In the genomic region with DNA sequence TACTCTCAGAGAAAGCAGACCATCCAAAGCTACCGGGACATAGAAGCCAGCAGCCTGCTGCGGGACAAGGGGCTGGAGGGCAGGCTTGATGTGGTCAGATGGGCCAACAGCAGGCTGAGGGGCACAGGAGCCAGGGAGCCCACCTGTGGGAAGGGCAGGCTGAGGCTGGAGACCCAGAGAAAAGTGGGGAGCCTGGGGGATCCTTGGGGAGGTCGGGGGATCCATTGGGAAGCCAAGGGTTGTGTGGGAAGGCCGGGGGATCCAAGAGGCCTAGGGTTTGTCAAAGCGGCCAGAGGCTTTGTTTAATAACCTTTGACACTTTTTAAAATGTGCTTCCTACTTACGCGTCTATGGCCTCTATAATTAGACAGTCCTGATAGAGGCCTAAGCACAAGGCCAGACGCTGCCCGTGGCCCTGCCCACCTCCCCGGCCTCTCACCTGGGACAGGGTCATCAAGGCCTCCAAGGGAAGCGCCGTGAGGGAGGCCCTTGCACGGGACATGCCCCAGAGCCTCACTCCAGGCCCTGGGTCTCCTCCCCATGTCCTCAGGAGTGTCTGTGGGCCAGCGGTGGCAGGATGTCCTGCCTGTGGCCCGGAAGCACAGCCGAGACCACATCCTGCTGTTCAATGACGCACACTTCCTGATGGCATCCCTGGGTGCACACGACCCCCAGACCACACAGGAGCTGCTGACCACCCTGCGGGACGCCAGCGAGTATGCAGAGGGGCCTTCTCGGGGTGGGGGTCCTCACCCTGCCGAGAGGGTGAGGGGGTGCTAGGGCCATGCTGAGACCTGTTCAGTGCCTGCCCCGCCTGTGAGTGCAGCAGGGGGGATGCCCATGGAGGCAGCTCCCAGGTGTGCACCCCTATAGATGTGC, we compare ENCODE assay signal across 9 cellular contexts. TPM values are rescaled to one million over a fixed set of nuclear protein-coding genes. Genes with fewer than 3 reads are reported as not detected.
A peak's percentile ranks its signal among the peaks of the same experiment; 100 is the strongest.
DNase-seq lines count a peak whose midpoint lies in the region; ATAC-seq, FAIRE-seq and TF ChIP-seq lines count a peak whose summit lies in the region.
"Had no signal": no experiment of that assay in that cellular context is flagged by ENCODE, and none has a peak within 500 bp of the region (broad histone marks: within the 10 kb centered on the region; RNA-seq: fewer than 3 reads in every experiment).

No MANE protein-coding gene starts in this region.

- H3K9me3 ChIP-seq in CD4-positive, alpha-beta memory T cell (ENCODE audit: control insufficient read depth in 1 of 2, low read length in 2 of 2), result no peaks in the 10 kb centered on the region
- no peaks in the 10 kb centered on the region for H3K9me3 ChIP-seq in MM.1S (replicated peaks; ENCODE audit: insufficient read depth, low read length)
- no peaks in the 10 kb centered on the region for H3K9me3 ChIP-seq in subcutaneous abdominal adipose tissue (ENCODE audit: control insufficient read depth in 5 of 5, low read length in 5 of 5)
- H3K9me3 ChIP-seq in H9 (ENCODE audit: control insufficient read depth, low read depth, low read length), result no peaks in the 10 kb centered on the region

- CTCF ChIA-PET in CD4-positive, alpha-beta memory T cell (lab: Charles Lee; ENCODE audit: partially characterized antibody), result interaction anchor here (2.0 kb wide), 1 partner anchor 166 kb away, joined by 6 read pairs; no protein-coding TSS in a partner anchor

- no peak overlapping the region for H4K91ac ChIP-seq in H9 (ENCODE audit: insufficient read length, low read depth, low read length)

- H3K9me2 ChIP-seq in MM.1S (replicated peaks; ENCODE audit: insufficient read depth, low read length), result no peaks in the 10 kb centered on the region

- no peak overlapping the region for H3K4ac ChIP-seq in H9 (ENCODE audit: low read depth, low read length)

- H3K4me3 Mint-ChIP-seq in CD4-positive, alpha-beta memory T cell, result peak overlapping the region in 4 of 8 donors; percentile 26 to 44 (median 30)
- no peak overlapping the region for H3K4me3 Mint-ChIP-seq in H9
- H3K4me3 Mint-ChIP-seq: neural crest cell had no signal

- H3K27me3 ChIP-seq in CD4-positive, alpha-beta memory T cell (ENCODE audit: insufficient read depth, low read length), result no peaks in the 10 kb centered on the region
- no peaks in the 10 kb centered on the region for H3K27me3 ChIP-seq in MM.1S (replicated peaks; ENCODE audit: insufficient read depth, low read length)
- no peaks in the 10 kb centered on the region for H3K27me3 ChIP-seq in subcutaneous abdominal adipose tissue (ENCODE audit: control insufficient read depth in 5 of 5, insufficient read depth in 4 of 5, low read length in 5 of 5)
- no peaks in the 10 kb centered on the region for H3K27me3 ChIP-seq in H9 (ENCODE audit: insufficient read depth, low read length)

- no peak overlapping the region for H2BK12ac ChIP-seq in H9 (ENCODE audit: insufficient read length, low read depth, low read length)

- peak overlapping the region in 4 of 7 donors; percentile 48 to 90 (median 76) for H3K27ac Mint-ChIP-seq in CD4-positive, alpha-beta memory T cell
- H3K27ac Mint-ChIP-seq in H9, result peak overlapping the region in 1 of 3 experiments; percentile 77; a peak in 1 of 7 replicates

- H4K20me1 ChIP-seq in MM.1S (ENCODE audit: insufficient read depth, low read length), result no peaks in the 10 kb centered on the region
- H4K20me1 ChIP-seq in H9 (ENCODE audit: control insufficient read depth, insufficient read depth, insufficient read length), result no peaks in the 10 kb centered on the region

- no peak overlapping the region for H3K4me3 ChIP-seq in CD4-positive, alpha-beta memory T cell (ENCODE audit: low read length in 2 of 2)
- peak overlapping the region; percentile 75 for H3K4me3 ChIP-seq in MM.1S (ENCODE audit: low read length)
- H3K4me3 ChIP-seq in subcutaneous abdominal adipose tissue (ENCODE audit: low read depth in 1 of 5, low read length in 5 of 5), result peak overlapping the region; percentile 9 to 50 (median 27)

- H3K36me3 Mint-ChIP-seq in CD4-positive, alpha-beta memory T cell, result peaks cover 9 to 14% of the 10 kb centered on the region in 2 donors
- peaks cover 11 to 40% (median 38%) of the 10 kb centered on the region in 3 experiments; a peak in 6 of 7 replicates for H3K36me3 Mint-ChIP-seq in H9 (ENCODE audit: insufficient read depth in 1 of 3, low read depth in 3 of 3)

- H3K9me3 Mint-ChIP-seq in CD4-positive, alpha-beta memory T cell, result peaks cover 0 to 2% (median 0%) of the 10 kb centered on the region in 8 donors
- no peaks in the 10 kb centered on the region for H3K9me3 Mint-ChIP-seq in H9
- H3K9me3 Mint-ChIP-seq: neural crest cell had no signal

- H3K23me2 ChIP-seq in H9 (ENCODE audit: insufficient read length, low read depth, low read length, poor library complexity, severe bottlenecking), result no peaks in the 10 kb centered on the region

- no peak overlapping the region for H3K27ac ChIP-seq in CD4-positive, alpha-beta memory T cell (ENCODE audit: low read depth, low read length)
- H3K27ac ChIP-seq in MM.1S (ENCODE audit: low read length), result peak overlapping the region; percentile 38; the same call in 1 of the 2 replicates
- peak overlapping the region; percentile 49 for H3K27ac ChIP-seq in subcutaneous abdominal adipose tissue (ENCODE audit: low read depth, low read length)
- no peak overlapping the region for H3K27ac ChIP-seq in H9 (ENCODE audit: insufficient read length, low read depth, low read length)

- H3K23ac ChIP-seq in H9 (ENCODE audit: insufficient read length, low read depth, low read length), result no peak overlapping the region

- no peak for DNase-seq in CD4-positive, alpha-beta memory T cell
- peak; percentile 64 for DNase-seq in MM.1S
- DNase-seq in erythroblast (lab: John Stamatoyannopoulos, UW), result no peak
- no peak for DNase-seq in HTR-8/SVneo (ENCODE audit: insufficient read length, low spot score)
- no peak for DNase-seq in SW 1271 (lab: John Stamatoyannopoulos, UW)
- no peak for DNase-seq in H9

- no peak overlapping the region for H2BK15ac ChIP-seq in H9 (ENCODE audit: low read depth, low read length)

- H3K9ac ChIP-seq in MM.1S (ENCODE audit: low read length), result peak overlapping the region; percentile 90
- peak overlapping the region in 4 of 5 donors; percentile 20 to 79 (median 37) for H3K9ac ChIP-seq in subcutaneous abdominal adipose tissue (ENCODE audit: low read length in 5 of 5)
- no peak overlapping the region for H3K9ac ChIP-seq in H9 (ENCODE audit: extremely low read depth, insufficient read length, low read length)

- intact Hi-C loops in CD4-positive, alpha-beta memory T cell (cut with micrococcal nuclease), result no loop called here

- peaks cover 16% of the 10 kb centered on the region for H3K4me1 ChIP-seq in CD4-positive, alpha-beta memory T cell (ENCODE audit: insufficient read depth, low read length)
- H3K4me1 ChIP-seq in MM.1S (ENCODE audit: low read length) (peaks cover 26% of the 10 kb centered on the region), subcutaneous abdominal adipose tissue (ENCODE audit: control insufficient read depth in 5 of 5, insufficient read depth in 5 of 5, low read length in 5 of 5) (peaks cover 2 to 43% (median 29%) of the 10 kb centered on the region in 5 donors), H9 (ENCODE audit: insufficient read depth, low read length) (no peaks in the 10 kb centered on the region)

- POLR2A ChIA-PET in CD4-positive, alpha-beta memory T cell (lab: Charles Lee; ENCODE audit: partially characterized antibody), result interaction anchor here (0.6 to 2.5 kb wide), 2 partner anchors 8 to 37 kb away, joined by 3 to 9 read pairs; partner anchors contain the start of gene GTSE1

- peaks cover 8% of the 10 kb centered on the region; the same call in 1 of the 2 replicates for H3F3A ChIP-seq in MM.1S (ENCODE audit: insufficient read depth, low read length)

- H3K4me2 ChIP-seq in MM.1S (ENCODE audit: low read depth, low read length) (peak overlapping the region; percentile 95), H9 (ENCODE audit: insufficient read depth, insufficient read length, low read length) (no peak overlapping the region)

- peaks cover 6 to 17% (median 11%) of the 10 kb centered on the region in 4 donors for H3K4me1 Mint-ChIP-seq in CD4-positive, alpha-beta memory T cell
- H3K4me1 Mint-ChIP-seq in H9, result no peaks in the 10 kb centered on the region
- H3K4me1 Mint-ChIP-seq: neural crest cell had no signal

- H3T11ph ChIP-seq in H9 (ENCODE audit: low read length), result no peak overlapping the region

- no peak overlapping the region for H2AK5ac ChIP-seq in H9 (ENCODE audit: insufficient read length, low read length)

- no peak overlapping the region for H4K8ac ChIP-seq in H9 (replicated peaks; ENCODE audit: insufficient read length, low read depth, low read length)

- H2AFZ ChIP-seq in MM.1S (ENCODE audit: low read length) (peak overlapping the region; percentile 82), H9 (ENCODE audit: low read length) (no peak overlapping the region)

- H2BK20ac ChIP-seq in H9 (ENCODE audit: low read depth, low read length, poor library complexity, severe bottlenecking), result no peak overlapping the region

- peak; percentile 3 for TF ChIP-seq POLR2A in erythroblast (IDR thresholded peaks at IDR 0.05; ENCODE audit: low read length)

- peak; percentile 71 for ATAC-seq in GM19395 (IDR thresholded peaks at IDR 0.05; ENCODE audit: unreplicated experiment)

- H2BK120ac ChIP-seq in H9 (ENCODE audit: low read depth, low read length, poor library complexity, severe bottlenecking), result no peak overlapping the region

- no peak overlapping the region for H2BK5ac ChIP-seq in H9 (ENCODE audit: insufficient read length, low read length)

- no peak overlapping the region for H3K56ac ChIP-seq in H9 (ENCODE audit: insufficient read length, low read depth, low read length)

- no peaks in the 10 kb centered on the region for H3K79me1 ChIP-seq in H9 (ENCODE audit: insufficient read depth, low read depth, low read length, poor library complexity, severe bottlenecking)

- no peak for FAIRE-seq in HTR-8/SVneo (lab: Jason Lieb, UNC)

- H3K36me3 ChIP-seq in CD4-positive, alpha-beta memory T cell (ENCODE audit: insufficient read depth, low read length), result no peaks in the 10 kb centered on the region
- H3K36me3 ChIP-seq in MM.1S (replicated peaks; ENCODE audit: insufficient read depth, low read length), result no peaks in the 10 kb centered on the region; the same call in 1 of the 2 replicates
- H3K36me3 ChIP-seq in subcutaneous abdominal adipose tissue (ENCODE audit: control insufficient read depth in 5 of 5, insufficient read depth in 5 of 5, low read length in 5 of 5), result peaks cover 3 to 91% (median 75%) of the 10 kb centered on the region in 5 donors

- TF ChIP-seq CTCF in MM.1S (IDR thresholded peaks at IDR 0.05; ENCODE audit: low read length) (no peak), H9 (conservative IDR thresholded peaks at IDR 0.05) (no peak)

- H3K18ac ChIP-seq in H9 (ENCODE audit: insufficient read length, low read depth, low read length), result no peak overlapping the region

- H3K79me2 ChIP-seq in MM.1S (ENCODE audit: low read length), result peaks cover 19% of the 10 kb centered on the region
- no peaks in the 10 kb centered on the region for H3K79me2 ChIP-seq in H9 (ENCODE audit: insufficient read depth, low read length)

- H3K14ac ChIP-seq in H9 (ENCODE audit: insufficient read depth, low read length), result no peak overlapping the region

- no CpG with 5 or more reads among the region's 24 CpGs for WGBS in H9 (ENCODE audit: extremely low coverage, insufficient read length, low lambda C conversion rate)

- H4K5ac ChIP-seq in H9 (ENCODE audit: insufficient read length, low read depth, low read length), result no peak overlapping the region

- H3K27me3 Mint-ChIP-seq in CD4-positive, alpha-beta memory T cell, result no peaks in the 10 kb centered on the region
- no peaks in the 10 kb centered on the region; the same call in 1 of the 2 replicates for H3K27me3 Mint-ChIP-seq in H9 (ENCODE audit: low read depth)

RNA-seq across cellular contexts. Expression of gene GTSE1, which starts 8.6 kb away (rescaled TPM):
- total RNA-seq in CD4-positive, alpha-beta memory T cell, result under 1 TPM in 1 of 2 experiments, not detected in 1; 0.64 TPM
- polyA plus RNA-seq in CD4-positive, alpha-beta memory T cell, result not detected
- total RNA-seq in H9 (2021), result 40.6 and 42.6 TPM in 2 replicates

RNA-seq across cellular contexts. Expression of gene TTC38, which starts 20.3 kb away (rescaled TPM):
- total RNA-seq in CD4-positive, alpha-beta memory T cell, result 1 to 10 TPM; 3.9 to 4.3 TPM
- 1 to 10 TPM; 6.3 to 8.2 TPM for polyA plus RNA-seq in CD4-positive, alpha-beta memory T cell
- 30.2 and 31.5 TPM in 2 replicates for total RNA-seq in H9 (2021)

RNA-seq across cellular contexts. Expression of gene PKDREJ, which starts 25.0 kb away (rescaled TPM):
- not detected for total RNA-seq in CD4-positive, alpha-beta memory T cell
- not detected for polyA plus RNA-seq in CD4-positive, alpha-beta memory T cell
- 0.04 and 0.09 TPM in 2 replicates for total RNA-seq in H9 (2021)

RNA-seq across cellular contexts. Expression of gene CDPF1, which starts 38.0 kb away (rescaled TPM):
- total RNA-seq in CD4-positive, alpha-beta memory T cell, result 10 to 100 TPM; 10.3 to 11.5 TPM
- polyA plus RNA-seq in CD4-positive, alpha-beta memory T cell, result 10 to 100 TPM; 17.0 to 31.5 TPM
- total RNA-seq in H9 (2021), result 8.1 and 8.5 TPM in 2 replicates

RNA-seq across cellular contexts. Expression of gene TRMU, which starts 47.4 kb away (rescaled TPM):
- total RNA-seq in CD4-positive, alpha-beta memory T cell, result 10 to 100 TPM; 79.9 to 93.0 TPM
- polyA plus RNA-seq in CD4-positive, alpha-beta memory T cell, result 10 to 100 TPM; 14.5 to 17.2 TPM
- 82.5 and 86.3 TPM in 2 replicates for total RNA-seq in H9 (2021)

Comparison
In these comparisons a context has a peak if more than half of its experiments do, and no peak if none do; other contexts are left out.
1. H3K27ac ChIP-seq: peak in MM.1S (single experiment) and subcutaneous abdominal adipose tissue (single experiment); none in CD4-positive, alpha-beta memory T cell (single experiment) and H9 (single experiment).
2. H3K4me3 ChIP-seq: peak in MM.1S (single experiment) and subcutaneous abdominal adipose tissue (5 of 5); none in CD4-positive, alpha-beta memory T cell (0 of 2).
3. RNA of gene GTSE1, which starts 8.6 kb away (total RNA-seq): 40.6 to 42.6 TPM in H9; 0.64 TPM in CD4-positive, alpha-beta memory T cell; every median in the first group is over 10 times any median in the second.